Comparison of ENCODE assay signal across 7 cellular contexts in the genomic region with DNA sequence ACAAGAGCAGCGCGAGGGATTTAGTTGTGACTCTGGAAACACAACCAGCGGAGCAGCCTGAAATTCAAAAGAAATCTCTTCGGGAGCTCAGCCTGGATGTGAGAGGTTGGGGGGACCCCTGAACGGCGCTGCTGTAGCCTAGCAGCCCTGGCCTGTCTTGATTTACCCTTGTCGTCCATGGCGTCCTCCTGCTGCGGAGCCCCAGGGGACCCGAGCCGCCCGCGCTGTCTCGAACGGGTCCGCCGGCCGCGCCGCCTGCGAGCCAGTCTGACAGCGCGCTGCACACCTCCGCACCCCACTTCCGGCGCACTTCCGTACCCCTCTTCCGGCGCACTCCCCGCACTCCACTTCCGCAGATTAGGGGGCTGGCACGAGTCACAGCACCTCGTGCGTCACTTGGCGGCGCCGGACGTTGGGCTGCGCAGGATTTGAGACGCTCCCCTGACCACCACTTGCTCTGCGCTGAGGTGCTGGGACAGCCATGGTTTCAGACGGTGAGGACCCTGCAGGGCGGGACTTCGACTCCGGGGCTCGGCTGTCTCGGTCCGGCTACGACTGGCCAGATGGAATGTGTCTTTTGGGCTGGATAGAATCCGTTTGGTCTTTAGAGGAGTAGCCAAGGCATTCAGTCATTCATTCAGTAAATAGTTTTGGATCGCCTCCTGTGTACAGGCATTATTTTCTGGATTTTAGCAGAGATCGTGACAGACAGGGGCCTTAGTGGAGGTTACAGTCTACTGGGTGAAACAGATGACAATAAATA. TPM values are rescaled to one million over a fixed set of nuclear protein-coding genes. Genes with fewer than 3 reads are reported as not detected.
A peak's percentile ranks its signal among the peaks of the same experiment; 100 is the strongest.
DNase-seq lines count a peak whose midpoint lies in the region; ATAC-seq, FAIRE-seq and TF ChIP-seq lines count a peak whose summit lies in the region.

A gene (minus strand): TSS at position 308 of the 763 bp plus-strand sequence. CDS start 129 bp downstream, at position 179.
A gene (plus strand): TSS at position 451 of the 763 bp plus-strand sequence. CDS start 31 bp downstream, at position 482.

- FAIRE-seq in GM18507 (lab: Jason Lieb, UNC): peak; percentile 96

- ATAC-seq in HG02981 (IDR thresholded peaks at IDR 0.05; ENCODE audit: unreplicated experiment): peak; percentile 96

- no peak for TF ChIP-seq CTCF in astrocyte of the cerebellum (IDR thresholded peaks at IDR 0.05; ENCODE audit: low read depth, low read length, missing control alignments)

- peak within 1 kb of the TSS; percentile 97 for H3K4me3 ChIP-seq in astrocyte of the cerebellum (ENCODE audit: low read depth, low read length)

- DNase-seq in GM18507 (ENCODE audit: extremely low spot score, insufficient read length, low read depth) (peak; percentile 99), NCI-H2029 treated with DMSO at 0.1 percent for 48 hours (lab: John Stamatoyannopoulos, UW) (peak; percentile 77), T-helper 9 cell (peak; percentile 95), astrocyte of the cerebellum (ENCODE audit: low read depth) (peak; percentile 92), hepatic stellate cell (ENCODE audit: low spot score) (peak; percentile 99), renal cortical epithelial cell (ENCODE audit: low read depth) (peak; percentile 91)

- in situ Hi-C loops in astrocyte of the cerebellum (cut with HindIII; ENCODE audit: low sequenced_read_pairs): no loop called here

RNA-seq across cellular contexts. Expression of the first gene that starts in this region (rescaled TPM):
- 74.8 and 80.6 TPM in 2 replicates for total RNA-seq in renal cortical epithelial cell

RNA-seq across cellular contexts. Expression of the second gene that starts in this region (rescaled TPM):
- total RNA-seq in renal cortical epithelial cell: 32.4 and 96.4 TPM in 2 replicates

Comparison
In these comparisons a context has a peak if more than half of its experiments do, and no peak if none do; other contexts are left out.
1. Peak in every context shown above with its lines: DNase-seq, ATAC-seq and H3K4me3 ChIP-seq.